1 cellular context compared by ENCODE assay signal in the genomic region with DNA sequence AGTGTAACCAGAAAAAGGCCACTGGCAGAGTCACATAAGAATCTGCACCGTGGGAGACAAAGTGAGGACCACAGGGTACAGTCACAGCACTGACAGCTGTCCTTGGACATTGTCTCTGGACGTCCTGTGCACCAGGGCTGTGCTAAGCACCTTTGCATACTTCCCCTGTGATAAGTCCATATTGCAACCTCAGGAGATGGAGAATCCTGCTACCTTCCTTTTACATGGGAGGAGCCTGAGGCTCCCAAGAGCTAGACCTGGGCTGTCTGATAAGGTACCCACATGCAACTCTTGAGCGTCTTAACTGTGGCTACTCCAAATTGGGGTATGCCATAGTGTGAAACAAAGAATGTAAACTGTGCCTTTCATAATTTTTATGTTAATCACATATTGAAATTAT.
TF ChIP-seq lines count a peak whose summit lies in the region.

No MANE protein-coding gene starts in this region.

TF ChIP-seq in HepG2, 621 proteins besides CTCF, POLR2A, EP300 and RAD21:
- TF ChIP-seq RXRB (CRISPR knock-in tag; IDR thresholded peaks at IDR 0.05; ENCODE audit: borderline replicate concordance) = no peak
- peak; percentile 12; the same call in 1 of the 2 replicates for TF ChIP-seq SALL1 (CRISPR knock-in tag; IDR thresholded peaks at IDR 0.05)
- TF ChIP-seq ZNF235 (CRISPR knock-in tag; IDR thresholded peaks at IDR 0.05; ENCODE audit: borderline replicate concordance) = no peak
- no peak for TF ChIP-seq MAFK (conservative IDR thresholded peaks at IDR 0.05 in 1 of 2, IDR thresholded peaks at IDR 0.05 in 1 of 2; ENCODE audit: low read length in 2 of 2)
- TF ChIP-seq ZNF484 (CRISPR knock-in tag; IDR thresholded peaks at IDR 0.05; ENCODE audit: borderline replicate concordance, low read depth) = no peak
TF ChIP-seq in HepG2: peak in this region for 1.
